In the genomic region with DNA sequence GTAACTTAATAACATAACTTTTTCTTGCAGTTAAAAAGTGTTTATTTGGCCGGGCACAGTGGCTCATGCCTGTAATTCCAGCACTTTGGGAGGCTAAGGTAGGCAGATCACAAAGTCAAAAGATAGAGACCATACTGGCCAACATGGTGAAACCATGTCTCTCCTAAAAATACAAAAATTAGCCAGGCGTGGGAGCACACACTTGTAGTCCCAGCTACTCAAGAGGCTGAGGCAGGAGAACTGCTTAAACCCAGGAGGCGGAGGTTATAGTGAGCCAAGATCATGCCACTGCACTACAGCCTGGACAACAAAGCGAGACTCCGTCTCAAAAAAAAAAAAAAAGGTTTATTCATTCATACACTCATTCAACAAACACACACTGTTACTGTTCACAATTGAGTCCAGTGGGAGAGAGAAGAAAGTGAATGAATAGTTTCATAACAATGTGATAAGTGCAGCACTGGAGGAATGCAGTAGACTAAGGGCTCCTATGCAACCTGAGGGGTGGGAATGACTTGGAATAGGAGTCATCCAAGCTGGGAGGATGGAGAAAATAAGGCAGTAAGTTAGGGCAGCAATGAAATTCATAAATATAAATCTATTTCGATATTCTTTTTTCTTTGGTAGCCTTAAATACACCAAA, we compare ENCODE assay signal across 12 cellular contexts. TPM values are rescaled to one million over a fixed set of nuclear protein-coding genes. Genes with fewer than 3 reads are reported as not detected.
DNase-seq lines count a peak whose midpoint lies in the region; ATAC-seq, FAIRE-seq and TF ChIP-seq lines count a peak whose summit lies in the region.
"Had no signal": no experiment of that assay in that cellular context is flagged by ENCODE, and none has a peak within 500 bp of the region (broad histone marks: within the 10 kb centered on the region; RNA-seq: fewer than 3 reads in every experiment).

No MANE protein-coding gene starts in this region.

- POLR2A ChIA-PET in activated CD4-positive, alpha-beta T cell treated with anti-CD3 and anti-CD28 coated beads for 36 hours (lab: Charles Lee): interaction anchor here (0.7 to 3.2 kb wide), 13 partner anchors 9 to 655 kb away, joined by 3 to 26 read pairs (median 4); a partner anchor contains a TSS

- H3K4me3 Mint-ChIP-seq in activated CD4-positive, alpha-beta T cell treated with anti-CD3 and anti-CD28 coated beads for 36 hours: peak overlapping the region; percentile 90
- H3K4me3 Mint-ChIP-seq in astrocyte (ENCODE audit: unreplicated experiment): no peak overlapping the region

- intact Hi-C loops in activated CD4-positive, alpha-beta T cell treated with anti-CD3 and anti-CD28 coated beads for 36 hours (cut with DNase I, micrococcal nuclease): loop anchor here in 1 of 2 experiments (5.0 kb wide), 1 partner anchor 37 kb away; no protein-coding TSS in a partner anchor

- H3K36me3 Mint-ChIP-seq in activated CD4-positive, alpha-beta T cell treated with anti-CD3 and anti-CD28 coated beads for 36 hours (ENCODE audit: low read depth): peaks cover 80% of the 10 kb centered on the region
- H3K36me3 Mint-ChIP-seq in astrocyte (ENCODE audit: low read depth, unreplicated experiment): peaks cover 5% of the 10 kb centered on the region

- no peak for DNase-seq in activated CD4-positive, alpha-beta T cell treated with anti-CD3 and anti-CD28 coated beads for 36 hours
- no peak for DNase-seq in activated CD4-positive, alpha-beta T cell treated with anti-CD3 and anti-CD28 coated beads for 4 hours
- no peak for DNase-seq in Karpas-422
- DNase-seq in astrocyte (ENCODE audit: low read depth): peak; percentile 33
- no peak for DNase-seq in hepatic stellate cell (ENCODE audit: low spot score)
- no peak for DNase-seq in DMS153 (lab: John Stamatoyannopoulos, UW)
- DNase-seq: DMS 273 treated with DMSO at 0.1 percent for 48 hours, foreskin fibroblast, NCI-H524 treated with DMSO at 0.1 percent for 48 hours, Right ventricle myocardium superior had no signal

- H3K79me2 ChIP-seq in Karpas-422 (ENCODE audit: low read length): peaks cover 25% of the 10 kb centered on the region
- H3K79me2 ChIP-seq in astrocyte (ENCODE audit: insufficient read depth, low read length): peaks cover 68% of the 10 kb centered on the region

- H3K4me1 ChIP-seq in Karpas-422 (ENCODE audit: low read length) (peaks cover 20% of the 10 kb centered on the region), astrocyte (ENCODE audit: insufficient read depth, low read length) (peaks cover 21% of the 10 kb centered on the region)

- TF ChIP-seq CTCF in astrocyte (IDR thresholded peaks at IDR 0.05; ENCODE audit: insufficient read depth, low read depth, low read length): no peak

- CTCF ChIA-PET in activated CD4-positive, alpha-beta T cell treated with anti-CD3 and anti-CD28 coated beads for 36 hours (lab: Charles Lee): interaction anchor here (0.6 to 16.1 kb wide), 82 partner anchors 8 to 1313 kb away, joined by 3 to 342 read pairs (median 6); a partner anchor contains a TSS

- H3K9ac ChIP-seq in Karpas-422 (ENCODE audit: low read length): no peak overlapping the region
- no peak overlapping the region for H3K9ac ChIP-seq in astrocyte (ENCODE audit: low read length)

- H4K20me1 ChIP-seq in Karpas-422 (ENCODE audit: insufficient read depth, low read depth, low read length): no peaks in the 10 kb centered on the region
- peaks cover 54% of the 10 kb centered on the region for H4K20me1 ChIP-seq in astrocyte (ENCODE audit: insufficient read depth, low read length)

- H2AFZ ChIP-seq in Karpas-422 (ENCODE audit: low read length): no peak overlapping the region
- H2AFZ ChIP-seq in astrocyte (ENCODE audit: low read depth, low read length): no peak overlapping the region

- H3K27ac ChIP-seq in Karpas-422 (ENCODE audit: low read length): 0 out of 2 replicates have a peak overlapping the region, but pooled peaks have one; percentile 16
- no peak overlapping the region for H3K27ac ChIP-seq in astrocyte (ENCODE audit: low read depth, low read length)
- H3K27ac ChIP-seq in skin epidermis: peak overlapping the region in 15 of 21 experiments; percentile 13 to 98 (median 57)

- H3K9me2 ChIP-seq in Karpas-422 (replicated peaks; ENCODE audit: insufficient read depth, low read length): no peaks in the 10 kb centered on the region

- H3K36me3 ChIP-seq in Karpas-422 (ENCODE audit: insufficient read depth, low read length): peaks cover 47% of the 10 kb centered on the region
- H3K36me3 ChIP-seq in astrocyte (ENCODE audit: insufficient read depth, low read length): peaks cover 29% of the 10 kb centered on the region

- no peaks in the 10 kb centered on the region for H3K27me3 Mint-ChIP-seq in activated CD4-positive, alpha-beta T cell treated with anti-CD3 and anti-CD28 coated beads for 36 hours
- no peaks in the 10 kb centered on the region for H3K27me3 Mint-ChIP-seq in astrocyte (ENCODE audit: low read depth, unreplicated experiment)

- H3K27me3 ChIP-seq in Karpas-422 (ENCODE audit: low read length): no peaks in the 10 kb centered on the region
- no peaks in the 10 kb centered on the region for H3K27me3 ChIP-seq in astrocyte (ENCODE audit: insufficient read depth, low read length)

- H3K4me2 ChIP-seq in Karpas-422 (ENCODE audit: low read depth, low read length, poor library complexity, severe bottlenecking): no peak overlapping the region
- H3K4me2 ChIP-seq in astrocyte (ENCODE audit: low read length): no peak overlapping the region

- H3K9me3 ChIP-seq in Karpas-422 (ENCODE audit: low read length): no peaks in the 10 kb centered on the region
- no peaks in the 10 kb centered on the region for H3K9me3 ChIP-seq in astrocyte (ENCODE audit: insufficient read depth, low read depth, low read length)

- no peak for FAIRE-seq in astrocyte (lab: Jason Lieb, UNC)

- H3K9me3 Mint-ChIP-seq in activated CD4-positive, alpha-beta T cell treated with anti-CD3 and anti-CD28 coated beads for 36 hours (ENCODE audit: low read depth): no peaks in the 10 kb centered on the region
- no peaks in the 10 kb centered on the region for H3K9me3 Mint-ChIP-seq in astrocyte (ENCODE audit: unreplicated experiment)

- H3K4me1 Mint-ChIP-seq in activated CD4-positive, alpha-beta T cell treated with anti-CD3 and anti-CD28 coated beads for 36 hours: peaks cover 83% of the 10 kb centered on the region
- peaks cover 55% of the 10 kb centered on the region for H3K4me1 Mint-ChIP-seq in astrocyte (ENCODE audit: low read depth, unreplicated experiment)

- H3K27ac Mint-ChIP-seq in activated CD4-positive, alpha-beta T cell treated with anti-CD3 and anti-CD28 coated beads for 36 hours: peak overlapping the region; percentile 100
- H3K27ac Mint-ChIP-seq in astrocyte (ENCODE audit: unreplicated experiment): peak overlapping the region; percentile 75

- H3K4me3 ChIP-seq in Karpas-422 (ENCODE audit: low read length): no peak overlapping the region
- no peak overlapping the region for H3K4me3 ChIP-seq in astrocyte (ENCODE audit: insufficient read depth, low read depth, low read length)
- no peak overlapping the region for H3K4me3 ChIP-seq in skin epidermis

- no peak for ATAC-seq in activated CD4-positive, alpha-beta T cell treated with anti-CD3 and anti-CD28 coated beads for 36 hours
- no peak for ATAC-seq in GM18909 (IDR thresholded peaks at IDR 0.05; ENCODE audit: poor library complexity, unreplicated experiment)

RNA-seq across cellular contexts. Expression of a gene that starts 19.8 kb away (rescaled TPM):
- total RNA-seq in activated CD4-positive, alpha-beta T cell treated with anti-CD3 and anti-CD28 coated beads for 36 hours: 100 to 1,000 TPM; 265 to 302 TPM
- 163 and 459 TPM in 2 replicates for total RNA-seq in Karpas-422 (2014; rRNA removed; shearing (Covaris generic); ENCODE audit: low replicate concordance)
- 302 and 319 TPM in 2 replicates for total RNA-seq in astrocyte

RNA-seq across cellular contexts. Expression of a gene that starts 28.9 kb away (rescaled TPM):
- 10 to 100 TPM in 1 of 2 experiments, 1 to 10 TPM in 1; 8.3 to 10.5 TPM for total RNA-seq in activated CD4-positive, alpha-beta T cell treated with anti-CD3 and anti-CD28 coated beads for 36 hours
- total RNA-seq in Karpas-422 (2014; rRNA removed; shearing (Covaris generic); ENCODE audit: low replicate concordance): 3.8 and 6.1 TPM in 2 replicates
- 46.9 and 52.4 TPM in 2 replicates for total RNA-seq in astrocyte
